In genomic region chr15:25385986-25386385, GRCh38 we compare ENCODE assay signal across 19 cellular contexts. TPM values are rescaled to one million over a fixed set of nuclear protein-coding genes. Genes with fewer than 3 reads are reported as not detected.
DNase-seq lines count a peak whose midpoint lies in the region; ATAC-seq and TF ChIP-seq lines count a peak whose summit lies in the region.
"Had no signal": no experiment of that assay in that cellular context is flagged by ENCODE, and none has a peak within 500 bp of the region (broad histone marks: within the 10 kb centered on the region; RNA-seq: fewer than 3 reads in every experiment).

No MANE protein-coding gene starts in this region.

- H3K4me1 ChIP-seq in right lobe of liver = peaks cover 0 to 10% (median 0%) of the 10 kb centered on the region in 4 donors
- H3K4me1 ChIP-seq in neural progenitor cell = no peaks in the 10 kb centered on the region
- H3K4me1 ChIP-seq: BLaER1 had no signal

- peak; percentile 40 to 73 (median 56) for ATAC-seq in right lobe of liver
- no peak for ATAC-seq in HG02759 (IDR thresholded peaks at IDR 0.05; ENCODE audit: unreplicated experiment)
- ATAC-seq: HCT116 had no signal

- TF ChIP-seq POLR2A in right lobe of liver (IDR thresholded peaks at IDR 0.05) = no peak

- peak; percentile 43 for DNase-seq in LNCaP clone FGC (ENCODE audit: low read depth)
- DNase-seq in amniotic epithelial cell (ENCODE audit: low read depth) = peak; percentile 62
- DNase-seq in iris pigment epithelial cell (ENCODE audit: low read depth) = peak; percentile 20
- no peak for DNase-seq in right lobe of liver
- no peak for DNase-seq in epidermal melanocyte (ENCODE audit: insufficient read length, low spot score)
- no peak for DNase-seq in NCI-H82 treated with DMSO at 0.1 percent for 48 hours (lab: John Stamatoyannopoulos, UW; ENCODE audit: unreplicated experiment)
- no peak for DNase-seq in neural progenitor cell (ENCODE audit: low spot score)
- DNase-seq: 8988T; CD4-positive, alpha-beta memory T cell; DMS153; DMS79; GDM1; GOT3; H7; HFFc6 had no signal

- H3K9me3 ChIP-seq in right lobe of liver (no peaks in the 10 kb centered on the region), neural progenitor cell (ENCODE audit: low read depth) (peaks cover 9% of the 10 kb centered on the region)

- intact Hi-C loops in right lobe of liver (cut with DNase I) = no loop called here

- H3K27me3 Mint-ChIP-seq in neural progenitor cell (ENCODE audit: insufficient read depth, low read depth) = no peaks in the 10 kb centered on the region
- H3K27me3 Mint-ChIP-seq: CD4-positive, alpha-beta memory T cell had no signal

- peaks cover 100% of the 10 kb centered on the region for H3K79me2 ChIP-seq in neural progenitor cell (ENCODE audit: low read depth)

- H3K4me3 Mint-ChIP-seq in neural progenitor cell = no peak overlapping the region
- H3K4me3 Mint-ChIP-seq: CD14-positive monocyte; CD4-positive, alpha-beta memory T cell; HFFc6 had no signal

- H3K4me2 ChIP-seq in neural progenitor cell = no peak overlapping the region
- H3K4me2 ChIP-seq: BLaER1 had no signal

- peaks cover 79% of the 10 kb centered on the region for H3K36me3 Mint-ChIP-seq in neural progenitor cell

- H3K9ac ChIP-seq in neural progenitor cell = no peak overlapping the region
- H3K9ac ChIP-seq: BLaER1 had no signal

- H3K4me3 ChIP-seq in LNCaP clone FGC (ENCODE audit: low read depth, low read length) (no peak overlapping the region), right lobe of liver (no peak overlapping the region), neural progenitor cell (no peak overlapping the region)
- H3K4me3 ChIP-seq: BLaER1 had no signal

- H3K36me3 ChIP-seq in right lobe of liver = no peaks in the 10 kb centered on the region
- peaks cover 23% of the 10 kb centered on the region for H3K36me3 ChIP-seq in neural progenitor cell

- no peak overlapping the region for H2AFZ ChIP-seq in neural progenitor cell (replicated peaks)

- H3F3A ChIP-seq in neural progenitor cell (ENCODE audit: low read depth) = no peaks in the 10 kb centered on the region

- no peak overlapping the region for H3K27ac Mint-ChIP-seq in neural progenitor cell
- H3K27ac Mint-ChIP-seq: HFFc6 had no signal

- H3K4me1 Mint-ChIP-seq in neural progenitor cell = no peaks in the 10 kb centered on the region
- H3K4me1 Mint-ChIP-seq: CD14-positive monocyte had no signal

- H4K20me1 ChIP-seq in neural progenitor cell (ENCODE audit: low read depth) = peaks cover 5% of the 10 kb centered on the region
- H4K20me1 ChIP-seq: BLaER1 had no signal

- no peak for TF ChIP-seq CTCF in LNCaP clone FGC (IDR thresholded peaks at IDR 0.05; ENCODE audit: control insufficient read depth, extremely low read depth, insufficient read depth)
- no peak for TF ChIP-seq CTCF in right lobe of liver (IDR thresholded peaks at IDR 0.05)
- no peak for TF ChIP-seq CTCF in neural progenitor cell (IDR thresholded peaks at IDR 0.05)

- H3K27ac ChIP-seq in right lobe of liver = no peak overlapping the region
- H3K27ac ChIP-seq in neural progenitor cell = no peak overlapping the region
- H3K27ac ChIP-seq: BLaER1 had no signal

- H3K27me3 ChIP-seq in right lobe of liver = no peaks in the 10 kb centered on the region
- no peaks in the 10 kb centered on the region for H3K27me3 ChIP-seq in neural progenitor cell
- H3K27me3 ChIP-seq: BLaER1 had no signal

- H3K9me3 Mint-ChIP-seq in neural progenitor cell = peaks cover 79% of the 10 kb centered on the region
- H3K9me3 Mint-ChIP-seq: HFFc6 had no signal

RNA-seq across cellular contexts. Expression of gene UBE3A, which starts 52.8 kb away (rescaled TPM):
- 10 to 100 TPM; 36.6 to 52.4 (median 44.6) TPM for total RNA-seq in right lobe of liver
- 84.2 and 117 TPM in 2 replicates for total RNA-seq in neural progenitor cell (ENCODE audit: low replicate concordance)

Comparison
In these comparisons a context has a peak if more than half of its experiments do, and no peak if none do; other contexts are left out.
1. DNase-seq: peak in LNCaP clone FGC (single experiment), amniotic epithelial cell (single experiment) and iris pigment epithelial cell (single experiment); none in right lobe of liver (0 of 3), epidermal melanocyte (single experiment), NCI-H82 treated with DMSO at 0.1 percent for 48 hours (single experiment) and neural progenitor cell (single experiment).